In the genomic region with DNA sequence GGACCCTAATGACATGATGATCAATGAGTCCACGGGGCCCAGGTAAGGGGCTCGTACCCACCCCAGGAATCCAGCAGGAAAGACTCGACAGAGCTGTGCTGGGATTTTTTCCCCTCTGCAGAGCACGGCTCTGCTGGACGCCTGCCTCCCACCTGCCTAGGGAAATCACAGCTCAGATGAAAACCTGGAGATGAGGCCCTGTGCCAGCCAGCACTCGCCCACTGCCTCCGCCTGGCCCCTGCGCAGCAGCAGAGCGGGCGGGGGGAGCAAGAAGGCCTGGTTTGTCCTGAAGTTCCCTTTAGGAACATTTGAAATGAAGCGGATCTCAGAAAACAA, we compare ENCODE assay signal across 32 cellular contexts. TPM values are rescaled to one million over a fixed set of nuclear protein-coding genes. Genes with fewer than 3 reads are reported as not detected.
A peak's percentile ranks its signal among the peaks of the same experiment; 100 is the strongest.
DNase-seq lines count a peak whose midpoint lies in the region; ATAC-seq and TF ChIP-seq lines count a peak whose summit lies in the region.
"Had no signal": no experiment of that assay in that cellular context is flagged by ENCODE, and none has a peak within 500 bp of the region (broad histone marks: within the 10 kb centered on the region; RNA-seq: fewer than 3 reads in every experiment).

No MANE protein-coding gene starts in this region.

- H3K36me3 Mint-ChIP-seq in endodermal cell (ENCODE audit: low read depth) = no peaks in the 10 kb centered on the region
- H3K36me3 Mint-ChIP-seq: activated naive CD8-positive, alpha-beta T cell; natural killer cell; type B pancreatic cell had no signal

- peak; percentile 12 for DNase-seq in DMS79 (lab: John Stamatoyannopoulos, UW)
- no peak for DNase-seq in NT2/D1 (ENCODE audit: low read depth, low spot score)
- DNase-seq in endodermal cell = no peak
- peak; percentile 39 for DNase-seq in occipital lobe (lab: John Stamatoyannopoulos, UW)
- no peak for DNase-seq in NCI-H526 (lab: John Stamatoyannopoulos, UW)
- DNase-seq in KG1 (lab: John Stamatoyannopoulos, UW) = no peak
- DNase-seq in NCI-H526 treated with DMSO at 0.1 percent for 48 hours (lab: John Stamatoyannopoulos, UW) = no peak
- DNase-seq: activated CD4-positive, alpha-beta T cell treated with anti-CD3 and anti-CD28 coated beads, Interleukin-2, amount 50 U/mL, for 48 hours; activated CD4-positive, CD25-positive, alpha-beta regulatory T cell; activated CD8-positive, alpha-beta memory T cell treated with anti-CD3 and anti-CD28 coated beads, Interleukin-2, amount 50 U/mL, for 48 hours; Caco-2; DND-41; hypothalamus; left ventricle myocardium inferior; MV-4-11; natural killer cell; NCI-H1436 treated with DMSO at 0.1 percent for 48 hours; NCI-H2107; NCI-H510A; pancreas; PC-9; right cardiac atrium; SHP77; stimulated activated CD4-positive, alpha-beta T cell treated with anti-CD3 and anti-CD28 coated beads, Interleukin-2, amount 100 ng/mL, for 48 hours had no signal

- H3K4me3 ChIP-seq in NT2/D1 (ENCODE audit: insufficient read length, low read depth) (no peak overlapping the region), endodermal cell (ENCODE audit: low read length) (no peak overlapping the region)
- H3K4me3 ChIP-seq: cardiac muscle cell, left ventricle myocardium inferior, pancreas, PC-9 had no signal

- no peak for ATAC-seq in GM18511 (IDR thresholded peaks at IDR 0.05; ENCODE audit: unreplicated experiment)
- ATAC-seq: natural killer cell, pancreas, right cardiac atrium had no signal

- WGBS in endodermal cell (ENCODE audit: insufficient coverage in 1 of 2, insufficient read length in 1 of 2), 2 experiments = 82 to 87% methylated on average over 8 to 11 of the region's 11 CpGs

- H3K4me1 ChIP-seq in NT2/D1 (ENCODE audit: insufficient read depth, insufficient read length) (peaks cover 4% of the 10 kb centered on the region), endodermal cell (ENCODE audit: control insufficient read depth, insufficient read depth, low read length) (no peaks in the 10 kb centered on the region)
- H3K4me1 ChIP-seq: Caco-2, left ventricle myocardium inferior, pancreas had no signal

- H3K27me3 ChIP-seq in NT2/D1 (ENCODE audit: insufficient read depth, insufficient read length) (no peaks in the 10 kb centered on the region), endodermal cell (ENCODE audit: control insufficient read depth, insufficient read depth, low read length, poor library complexity, severe bottlenecking) (no peaks in the 10 kb centered on the region)

- H3K4me3 Mint-ChIP-seq in endodermal cell = no peak overlapping the region
- H3K4me3 Mint-ChIP-seq: activated naive CD8-positive, alpha-beta T cell; natural killer cell; type B pancreatic cell had no signal

- H3K9me3 Mint-ChIP-seq in endodermal cell = no peaks in the 10 kb centered on the region
- H3K9me3 Mint-ChIP-seq: activated T-helper 2 cell treated with anti-CD3 and anti-CD28 coated beads, Interferon-gamma antibody, Interleukin-2, Interleukin-4, amounts not matched to agents 10 μg/mL and 5 μg/mL and 100 μg/mL, durations not matched to agents 14 hours and 24 hours and 36 hours; type B pancreatic cell had no signal

- no peak overlapping the region for H3K27ac Mint-ChIP-seq in endodermal cell
- H3K27ac Mint-ChIP-seq: activated naive CD8-positive, alpha-beta T cell; activated T-helper 2 cell treated with anti-CD3 and anti-CD28 coated beads, Interferon-gamma antibody, Interleukin-2, Interleukin-4, amounts not matched to agents 10 μg/mL and 5 μg/mL and 100 μg/mL, durations not matched to agents 14 hours and 24 hours and 36 hours; natural killer cell; type B pancreatic cell had no signal

- no peaks in the 10 kb centered on the region for H3K4me1 Mint-ChIP-seq in endodermal cell

- TF ChIP-seq CTCF in endodermal cell (conservative IDR thresholded peaks at IDR 0.05) = no peak

- H3K27me3 Mint-ChIP-seq in endodermal cell (ENCODE audit: insufficient read depth) = no peaks in the 10 kb centered on the region

- H3K9me3 ChIP-seq in NT2/D1 (ENCODE audit: insufficient read depth, low read length) (no peaks in the 10 kb centered on the region), endodermal cell (ENCODE audit: control insufficient read depth, low read length) (no peaks in the 10 kb centered on the region)
- H3K9me3 ChIP-seq: Caco-2, left ventricle myocardium inferior, pancreas had no signal

- peak overlapping the region; percentile 70 for H3K27ac ChIP-seq in endodermal cell (ENCODE audit: low read depth, low read length)
- H3K27ac ChIP-seq: C4-2B, cardiac muscle cell, HL-60, left ventricle myocardium inferior, pancreas, PC-9 had no signal

- H3K9ac ChIP-seq in NT2/D1 (ENCODE audit: insufficient read length, low read depth) (peak overlapping the region; percentile 51), endodermal cell (ENCODE audit: extremely low read depth, low read length, poor library complexity, severe bottlenecking) (no peak overlapping the region)

- H3K36me3 ChIP-seq in NT2/D1 (ENCODE audit: insufficient read depth, insufficient read length, low read length) = no peaks in the 10 kb centered on the region
- no peaks in the 10 kb centered on the region for H3K36me3 ChIP-seq in endodermal cell (ENCODE audit: control insufficient read depth, insufficient read depth, low read length)
- H3K36me3 ChIP-seq: cardiac muscle cell, left ventricle myocardium inferior, pancreas had no signal

RNA-seq across cellular contexts. Expression of a gene that starts 48.1 kb away (rescaled TPM):
- total RNA-seq in endodermal cell = 1 to 10 TPM; 2.6 to 7.3 TPM
- 6.3 TPM for polyA plus RNA-seq in endodermal cell (2013, experiment 1 of 2)
- 6.3 TPM for polyA plus RNA-seq in endodermal cell (2013, experiment 2 of 2)
- total RNA-seq in occipital lobe = 7.8 TPM
- total RNA-seq: activated T-helper 2 cell treated with anti-CD3 and anti-CD28 coated beads, Interferon-gamma antibody, Interleukin-2, Interleukin-4, amounts not matched to agents 10 μg/mL and 5 μg/mL and 100 μg/mL, durations not matched to agents 14 hours and 24 hours and 36 hours; left ventricle myocardium inferior; PC-9; right cardiac atrium had no signal
- polyA plus RNA-seq: AG04450 had no signal

Comparison
In these comparisons a context has a peak if more than half of its experiments do, and no peak if none do; other contexts are left out.
1. DNase-seq: peak in DMS79 (single experiment) and occipital lobe (single experiment); none in NT2/D1 (single experiment), endodermal cell (single experiment), NCI-H526 (0 of 2), KG1 (single experiment) and NCI-H526 treated with DMSO at 0.1 percent for 48 hours (single experiment).